8 cellular contexts compared by ENCODE assay signal in the genomic region with DNA sequence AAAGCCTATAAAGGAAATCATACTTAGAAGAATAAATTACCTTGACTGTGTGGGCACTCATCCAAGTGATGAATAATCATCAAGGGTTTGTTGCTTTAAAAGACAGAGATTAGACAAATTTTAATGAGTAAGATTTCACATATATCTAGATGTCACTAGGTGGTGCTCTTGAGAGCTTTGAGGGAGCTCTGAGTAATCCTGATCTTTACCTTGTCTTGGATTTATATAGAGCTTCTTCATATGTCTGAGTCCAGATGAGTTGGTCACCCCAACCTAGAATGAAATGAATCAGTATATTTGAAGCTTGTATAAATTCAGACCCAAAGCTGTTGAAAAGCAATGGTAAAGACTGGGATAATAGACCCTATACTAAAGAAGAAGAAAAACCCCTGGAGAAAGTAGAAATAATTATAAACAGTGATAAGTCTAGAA. TPM values are rescaled to one million over a fixed set of nuclear protein-coding genes. Genes with fewer than 3 reads are reported as not detected.
A peak's percentile ranks its signal among the peaks of the same experiment; 100 is the strongest.
DNase-seq lines count a peak whose midpoint lies in the region; ATAC-seq, FAIRE-seq and TF ChIP-seq lines count a peak whose summit lies in the region.

No MANE protein-coding gene starts in this region.

- FAIRE-seq in H54 (lab: Jason Lieb, UNC), result peak; percentile 86

- H3K36me3 Mint-ChIP-seq in T-helper 17 cell (ENCODE audit: low read depth), result no peaks in the 10 kb centered on the region
- H3K36me3 Mint-ChIP-seq in stimulated activated effector memory CD8-positive, alpha-beta T cell treated with anti-CD3 and anti-CD28 coated beads, Interleukin-12 subunit alpha, Interleukin-12 subunit beta, amount 100 ng/mL, for 72 hours, result no peaks in the 10 kb centered on the region
- H3K36me3 Mint-ChIP-seq in immature natural killer cell, result no peaks in the 10 kb centered on the region
- no peaks in the 10 kb centered on the region for H3K36me3 Mint-ChIP-seq in effector memory CD8-positive, alpha-beta T cell (ENCODE audit: insufficient read depth)

- in situ Hi-C loops in G401 (cut with HindIII; ENCODE audit: low sequenced_read_pairs), result no loop called here

- H3K27ac Mint-ChIP-seq in T-helper 17 cell (no peak overlapping the region), immature natural killer cell (no peak overlapping the region)
- no peak overlapping the region for H3K27ac Mint-ChIP-seq in stimulated activated effector memory CD8-positive, alpha-beta T cell treated with anti-CD3 and anti-CD28 coated beads, Interleukin-12 subunit alpha, Interleukin-12 subunit beta, amount 100 ng/mL, for 72 hours
- no peak overlapping the region for H3K27ac Mint-ChIP-seq in effector memory CD8-positive, alpha-beta T cell

- no peak overlapping the region for H3K4me3 Mint-ChIP-seq in T-helper 17 cell
- H3K4me3 Mint-ChIP-seq in stimulated activated effector memory CD8-positive, alpha-beta T cell treated with anti-CD3 and anti-CD28 coated beads, Interleukin-12 subunit alpha, Interleukin-12 subunit beta, amount 100 ng/mL, for 72 hours, result no peak overlapping the region
- H3K4me3 Mint-ChIP-seq in immature natural killer cell, result no peak overlapping the region
- no peak overlapping the region for H3K4me3 Mint-ChIP-seq in effector memory CD8-positive, alpha-beta T cell

- DNase-seq in G401 (ENCODE audit: low spot score), result peak; percentile 8
- DNase-seq in H54 (ENCODE audit: insufficient read length, low spot score), result peak; percentile 77
- peak; percentile 46 for DNase-seq in NCI-H1694 (lab: John Stamatoyannopoulos, UW)
- no peak for DNase-seq in T-helper 17 cell
- DNase-seq in globus pallidus (ENCODE audit: low spot score), result peak; percentile 9
- no peak for DNase-seq in stimulated activated effector memory CD8-positive, alpha-beta T cell treated with anti-CD3 and anti-CD28 coated beads, Interleukin-12 subunit alpha, Interleukin-12 subunit beta, amount 100 ng/mL, for 72 hours (ENCODE audit: low spot score in 2 of 2)
- no peak for DNase-seq in immature natural killer cell
- DNase-seq in effector memory CD8-positive, alpha-beta T cell, result no peak

- no peaks in the 10 kb centered on the region for H3K9me3 Mint-ChIP-seq in stimulated activated effector memory CD8-positive, alpha-beta T cell treated with anti-CD3 and anti-CD28 coated beads, Interleukin-12 subunit alpha, Interleukin-12 subunit beta, amount 100 ng/mL, for 72 hours
- H3K9me3 Mint-ChIP-seq in immature natural killer cell, result no peaks in the 10 kb centered on the region
- no peaks in the 10 kb centered on the region for H3K9me3 Mint-ChIP-seq in effector memory CD8-positive, alpha-beta T cell

- peaks cover 16% of the 10 kb centered on the region for H3K27me3 Mint-ChIP-seq in T-helper 17 cell
- no peaks in the 10 kb centered on the region for H3K27me3 Mint-ChIP-seq in immature natural killer cell (ENCODE audit: low read depth in 3 of 3)
- peaks cover 10 to 17% of the 10 kb centered on the region in 2 donors for H3K27me3 Mint-ChIP-seq in effector memory CD8-positive, alpha-beta T cell

- no peaks in the 10 kb centered on the region for H3K9me3 ChIP-seq in T-helper 17 cell (ENCODE audit: control insufficient read depth, low read length, poor library complexity, severe bottlenecking)

- H3K4me1 Mint-ChIP-seq in T-helper 17 cell (peaks cover 2% of the 10 kb centered on the region), immature natural killer cell (no peaks in the 10 kb centered on the region)
- no peaks in the 10 kb centered on the region for H3K4me1 Mint-ChIP-seq in stimulated activated effector memory CD8-positive, alpha-beta T cell treated with anti-CD3 and anti-CD28 coated beads, Interleukin-12 subunit alpha, Interleukin-12 subunit beta, amount 100 ng/mL, for 72 hours
- no peaks in the 10 kb centered on the region for H3K4me1 Mint-ChIP-seq in effector memory CD8-positive, alpha-beta T cell (ENCODE audit: low read depth in 2 of 2)

- no peak for TF ChIP-seq POLR2A in H54 (IDR thresholded peaks at IDR 0.05; ENCODE audit: low read depth, low read length)

- peak; percentile 44 for ATAC-seq in T-helper 17 cell
- ATAC-seq in stimulated activated effector memory CD8-positive, alpha-beta T cell treated with anti-CD3 and anti-CD28 coated beads, Interleukin-12 subunit alpha, Interleukin-12 subunit beta, amount 100 ng/mL, for 72 hours, result peak; percentile 86
- ATAC-seq in effector memory CD8-positive, alpha-beta T cell (replicated peaks), result no peak

RNA-seq across cellular contexts. Expression of gene AGR2, which starts 3.7 kb away (rescaled TPM):
- not detected in 2 replicates for total RNA-seq in G401 (2014; rRNA removed; shearing (Covaris generic))
- not detected for total RNA-seq in T-helper 17 cell
- not detected for polyA plus RNA-seq in immature natural killer cell

RNA-seq across cellular contexts. Expression of gene TSPAN13, which starts 47.6 kb away (rescaled TPM):
- total RNA-seq in G401 (2014; rRNA removed; shearing (Covaris generic)), result not detected in 2 replicates
- 1 to 10 TPM in 1 of 2 donors, under 1 TPM in 1; 0.42 to 1.4 TPM for total RNA-seq in T-helper 17 cell
- polyA plus RNA-seq in immature natural killer cell, result 1 to 10 TPM in 1 of 3 donors, under 1 TPM in 2; 0.75 to 4.7 (median 0.96) TPM

Comparison
In these comparisons a context has a peak if more than half of its experiments do, and no peak if none do; other contexts are left out.
1. DNase-seq: peak in G401 (single experiment), H54 (single experiment), NCI-H1694 (single experiment) and globus pallidus (single experiment); none in T-helper 17 cell (0 of 3), stimulated activated effector memory CD8-positive, alpha-beta T cell treated with anti-CD3 and anti-CD28 coated beads, Interleukin-12 subunit alpha, Interleukin-12 subunit beta, amount 100 ng/mL, for 72 hours (0 of 2), immature natural killer cell (0 of 3) and effector memory CD8-positive, alpha-beta T cell (0 of 3).